Comparison of ENCODE assay signal across 8 cellular contexts in genomic region chr1:16175610-16176553, GRCh38. TPM values are rescaled to one million over a fixed set of nuclear protein-coding genes. Genes with fewer than 3 reads are reported as not detected.
DNase-seq lines count a peak whose midpoint lies in the region; ATAC-seq and TF ChIP-seq lines count a peak whose summit lies in the region.

No MANE protein-coding gene starts in this region.

- peak overlapping the region; percentile 76 for H3K27ac ChIP-seq in SJSA1

- CTCF ChIA-PET in T-cell (lab: Charles Lee): interaction anchor here in 1 of 2 donors (0.6 kb wide), 1 partner anchor 11 kb away, joined by 5 read pairs; no protein-coding TSS in a partner anchor
- CTCF ChIA-PET in activated CD8-positive, alpha-beta T cell treated with anti-CD3 and anti-CD28 coated beads for 36 hours (lab: Charles Lee): no interaction called here

- intact Hi-C loops in activated CD8-positive, alpha-beta T cell treated with anti-CD3 and anti-CD28 coated beads for 36 hours (cut with micrococcal nuclease): no loop called here

- H3K4me1 Mint-ChIP-seq in T-cell: peaks cover 0 to 2% (median 0%) of the 10 kb centered on the region in 3 donors
- H3K4me1 Mint-ChIP-seq in activated CD8-positive, alpha-beta T cell treated with anti-CD3 and anti-CD28 coated beads for 36 hours (ENCODE audit: low read depth): no peaks in the 10 kb centered on the region

- H3K27me3 Mint-ChIP-seq in T-cell: peaks cover 0 to 11% of the 10 kb centered on the region in 2 donors
- no peaks in the 10 kb centered on the region for H3K27me3 Mint-ChIP-seq in activated CD8-positive, alpha-beta T cell treated with anti-CD3 and anti-CD28 coated beads for 36 hours

- TF ChIP-seq CTCF in fibroblast of the aortic adventitia (IDR thresholded peaks at IDR 0.05; ENCODE audit: insufficient read depth, low read length): no peak
- TF ChIP-seq CTCF in activated CD8-positive, alpha-beta T cell treated with anti-CD3 and anti-CD28 coated beads for 36 hours (IDR thresholded peaks at IDR 0.05): no peak

- H3K4me3 ChIP-seq in SJSA1: no peak overlapping the region
- no peak overlapping the region for H3K4me3 ChIP-seq in fibroblast of the aortic adventitia (ENCODE audit: low read depth, low read length)

- H3K9me3 ChIP-seq in SJSA1 (replicated peaks): no peaks in the 10 kb centered on the region

- H3K36me3 ChIP-seq in SJSA1: no peaks in the 10 kb centered on the region

- POLR2A ChIA-PET in T-cell (lab: Charles Lee): no interaction called here
- POLR2A ChIA-PET in activated CD8-positive, alpha-beta T cell treated with anti-CD3 and anti-CD28 coated beads for 36 hours (lab: Charles Lee): no interaction called here

- no peaks in the 10 kb centered on the region for H3K27me3 ChIP-seq in SJSA1 (replicated peaks)

- ATAC-seq in T-cell (replicated peaks in 1 of 4): no peak
- no peak for ATAC-seq in HG02642 (IDR thresholded peaks at IDR 0.05; ENCODE audit: poor library complexity, unreplicated experiment)
- ATAC-seq in activated CD8-positive, alpha-beta T cell treated with anti-CD3 and anti-CD28 coated beads for 36 hours: no peak

- peak; percentile 93 for DNase-seq in EL
- peak; percentile 92 for DNase-seq in SJSA1 (ENCODE audit: low read depth in 1 of 2, low spot score in 2 of 2)
- peak; percentile 93 for DNase-seq in fibroblast of the aortic adventitia (ENCODE audit: low read depth)
- peak; percentile 38 for DNase-seq in occipital lobe (lab: John Stamatoyannopoulos, UW)
- no peak for DNase-seq in T-cell
- DNase-seq in stimulated activated naive CD4-positive, alpha-beta T cell treated with Interleukin-2 at 50 U/mL for 16 hours (lab: John Stamatoyannopoulos, UW): no peak
- no peak for DNase-seq in activated CD8-positive, alpha-beta T cell treated with anti-CD3 and anti-CD28 coated beads for 36 hours

- H3K27ac Mint-ChIP-seq in T-cell: no peak overlapping the region
- H3K27ac Mint-ChIP-seq in activated CD8-positive, alpha-beta T cell treated with anti-CD3 and anti-CD28 coated beads for 36 hours: no peak overlapping the region

- no peaks in the 10 kb centered on the region for H3K9me3 Mint-ChIP-seq in T-cell
- no peaks in the 10 kb centered on the region for H3K9me3 Mint-ChIP-seq in activated CD8-positive, alpha-beta T cell treated with anti-CD3 and anti-CD28 coated beads for 36 hours

- H3K36me3 Mint-ChIP-seq in T-cell: no peaks in the 10 kb centered on the region
- H3K36me3 Mint-ChIP-seq in activated CD8-positive, alpha-beta T cell treated with anti-CD3 and anti-CD28 coated beads for 36 hours (ENCODE audit: low read depth): no peaks in the 10 kb centered on the region

- H3K4me3 Mint-ChIP-seq in T-cell: no peak overlapping the region
- H3K4me3 Mint-ChIP-seq in activated CD8-positive, alpha-beta T cell treated with anti-CD3 and anti-CD28 coated beads for 36 hours: no peak overlapping the region

- H3K4me1 ChIP-seq in SJSA1 (replicated peaks): peaks cover 74% of the 10 kb centered on the region

RNA-seq across cellular contexts. Expression of gene EPHA2, which starts 20.0 kb away (rescaled TPM):
- total RNA-seq in SJSA1 (2014; rRNA removed; shearing (Covaris generic)): 44.0 and 51.0 TPM in 2 replicates
- total RNA-seq in fibroblast of the aortic adventitia (ENCODE audit: low replicate concordance) (7.8 and 7.9 TPM in 2 replicates), occipital lobe (1.1 TPM), T-cell (under 1 TPM in 4 of 5 donors, not detected in 1; 0.19 to 0.66 (median 0.41) TPM)
- not detected for total RNA-seq in activated CD8-positive, alpha-beta T cell treated with anti-CD3 and anti-CD28 coated beads for 36 hours

RNA-seq across cellular contexts. Expression of gene ARHGEF19, which starts 36.6 kb away (rescaled TPM):
- 3.8 and 10.7 TPM in 2 replicates for total RNA-seq in SJSA1 (2014; rRNA removed; shearing (Covaris generic))
- 2.8 and 12.1 TPM in 2 replicates for total RNA-seq in fibroblast of the aortic adventitia (ENCODE audit: low replicate concordance)
- 0.16 TPM for total RNA-seq in occipital lobe
- total RNA-seq in T-cell: 10 to 100 TPM in 3 of 5 donors, 1 to 10 TPM in 2; 7.0 to 17.6 (median 12.3) TPM
- 1 to 10 TPM; 5.7 to 7.4 TPM for total RNA-seq in activated CD8-positive, alpha-beta T cell treated with anti-CD3 and anti-CD28 coated beads for 36 hours

Comparison
In these comparisons a context has a peak if more than half of its experiments do, and no peak if none do; other contexts are left out.
1. DNase-seq: peak in EL (single experiment), SJSA1 (2 of 2), fibroblast of the aortic adventitia (single experiment) and occipital lobe (single experiment); none in T-cell (0 of 34), stimulated activated naive CD4-positive, alpha-beta T cell treated with Interleukin-2 at 50 U/mL for 16 hours (single experiment) and activated CD8-positive, alpha-beta T cell treated with anti-CD3 and anti-CD28 coated beads for 36 hours (single experiment).